In genomic region chr9:126666155-126666803, GRCh38 we compare ENCODE assay signal across 3 cellular contexts.
TF ChIP-seq lines count a peak whose summit lies in the region.

No MANE protein-coding gene starts in this region.

TF ChIP-seq in GM23338, 12 proteins besides CTCF, POLR2A, EP300 and RAD21:
- no peak for TF ChIP-seq JUNB (IDR thresholded peaks at IDR 0.05; ENCODE audit: unreplicated experiment)
- no peak for TF ChIP-seq NANOG (IDR thresholded peaks at IDR 0.05; ENCODE audit: borderline replicate concordance)
- TF ChIP-seq STAT1 (IDR thresholded peaks at IDR 0.05; ENCODE audit: unreplicated experiment): no peak
- TF ChIP-seq CREB1 (CRISPR knock-in tag; IDR thresholded peaks at IDR 0.05; ENCODE audit: low read depth): no peak

TF ChIP-seq in K562, 482 proteins besides CTCF, POLR2A, EP300 and RAD21:
- no peak for TF ChIP-seq ZNF444 (CRISPR knock-in tag; IDR thresholded peaks at IDR 0.05)
- peak; percentile 98 for TF ChIP-seq HNRNPLL (IDR thresholded peaks at IDR 0.05; ENCODE audit: low read depth, low read length, poor library complexity, severe bottlenecking)
- TF ChIP-seq NRF1 (conservative IDR thresholded peaks at IDR 0.05 in 1 of 2, IDR thresholded peaks at IDR 0.05 in 1 of 2): peak; percentile 81 to 85
- peak; percentile 91 for TF ChIP-seq ZNF24 (IDR thresholded peaks at IDR 0.05)
- TF ChIP-seq CHCHD3 (CRISPR knock-in tag; IDR thresholded peaks at IDR 0.05): no peak
- TF ChIP-seq HDAC3 (IDR thresholded peaks at IDR 0.05; ENCODE audit: borderline replicate concordance, partially characterized antibody): peak; percentile 95
- TF ChIP-seq TARDBP (IDR thresholded peaks at IDR 0.05): no peak
- TF ChIP-seq CREM (IDR thresholded peaks at IDR 0.05; ENCODE audit: low read depth): no peak

TF ChIP-seq in SK-N-SH treated with all-trans-retinoic acid at 6 μM for 48 hours, 23 proteins besides CTCF, POLR2A, EP300 and RAD21:
- TF ChIP-seq ZFP3 (CRISPR knock-in tag; IDR thresholded peaks at IDR 0.05) (no peak), POU6F1 (CRISPR knock-in tag; IDR thresholded peaks at IDR 0.05; ENCODE audit: borderline replicate concordance, low read depth) (no peak), SNAI2 (CRISPR knock-in tag; IDR thresholded peaks at IDR 0.05) (no peak), ZNF70 (CRISPR knock-in tag; IDR thresholded peaks at IDR 0.05) (no peak), ZNF565 (CRISPR knock-in tag; conservative IDR thresholded peaks at IDR 0.05; ENCODE audit: low read depth) (no peak), ZFP30 (CRISPR knock-in tag; IDR thresholded peaks at IDR 0.05) (no peak), ISL1 (CRISPR knock-in tag; IDR thresholded peaks at IDR 0.05) (no peak), CREB5 (CRISPR knock-in tag; IDR thresholded peaks at IDR 0.05; ENCODE audit: low read depth) (no peak), CSDC2 (CRISPR knock-in tag; IDR thresholded peaks at IDR 0.05) (no peak), OSR1 (CRISPR knock-in tag; IDR thresholded peaks at IDR 0.05) (no peak), ZC3H10 (CRISPR knock-in tag; IDR thresholded peaks at IDR 0.05) (no peak), BACH2 (CRISPR knock-in tag; IDR thresholded peaks at IDR 0.05; ENCODE audit: borderline replicate concordance) (no peak)
